Comparison of ENCODE assay signal across 8 cellular contexts in the genomic region with DNA sequence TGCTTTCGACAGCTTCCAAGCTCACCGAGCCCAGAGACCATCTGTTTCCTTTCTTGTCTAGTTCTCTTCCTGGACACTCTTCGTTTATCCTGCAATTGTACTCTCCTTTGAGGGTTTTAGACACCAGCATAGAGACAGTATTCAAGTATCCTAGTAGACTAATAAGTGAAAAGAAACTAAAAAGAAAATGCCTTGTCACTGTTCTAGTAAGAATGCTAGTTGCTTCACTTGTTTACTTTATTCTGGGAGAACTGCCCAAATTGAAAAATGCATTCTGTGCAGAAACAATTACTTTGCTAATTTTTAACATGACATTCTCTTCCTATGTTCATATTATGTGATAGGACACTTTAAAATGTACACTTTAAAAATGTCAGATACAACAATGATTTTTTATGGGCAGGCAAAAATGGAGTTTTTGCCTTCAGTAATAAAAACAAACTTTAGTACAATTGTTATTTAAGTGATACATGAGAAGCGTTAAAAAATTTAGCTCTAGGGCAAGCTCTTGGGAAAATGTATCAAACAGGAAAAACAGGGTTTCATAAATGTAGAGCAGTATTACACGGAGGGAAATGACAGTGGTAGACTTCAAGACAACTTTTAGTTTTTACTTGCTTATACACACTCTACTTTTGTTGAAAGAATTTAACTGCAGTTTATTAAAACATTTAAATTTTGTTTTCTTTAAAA. TPM values are rescaled to one million over a fixed set of nuclear protein-coding genes. Genes with fewer than 3 reads are reported as not detected.
DNase-seq lines count a peak whose midpoint lies in the region; ATAC-seq and TF ChIP-seq lines count a peak whose summit lies in the region.

No MANE protein-coding gene starts in this region.

- H3K27me3 Mint-ChIP-seq in HFFc6 (ENCODE audit: insufficient read depth), result peaks cover 3% of the 10 kb centered on the region; the same call in 1 of the 2 replicates
- H3K27me3 Mint-ChIP-seq in WTC11 (ENCODE audit: low read depth), result no peaks in the 10 kb centered on the region
- H3K27me3 Mint-ChIP-seq in osteocyte (ENCODE audit: unreplicated experiment), result no peaks in the 10 kb centered on the region

- H3K4me3 Mint-ChIP-seq in HFFc6 (peak overlapping the region; percentile 95), WTC11 (peak overlapping the region; percentile 88), osteocyte (ENCODE audit: unreplicated experiment) (peak overlapping the region; percentile 88)

- H3K36me3 Mint-ChIP-seq in HFFc6 (ENCODE audit: low read depth), result peaks cover 32% of the 10 kb centered on the region
- no peaks in the 10 kb centered on the region for H3K36me3 Mint-ChIP-seq in WTC11
- peaks cover 11% of the 10 kb centered on the region for H3K36me3 Mint-ChIP-seq in osteocyte (ENCODE audit: unreplicated experiment)

- H3K9me3 Mint-ChIP-seq in HFFc6, result no peaks in the 10 kb centered on the region
- H3K9me3 Mint-ChIP-seq in WTC11, result no peaks in the 10 kb centered on the region
- no peaks in the 10 kb centered on the region for H3K9me3 Mint-ChIP-seq in osteocyte (ENCODE audit: unreplicated experiment)

- peak; percentile 31 for DNase-seq in DMS153 treated with DMSO at 0.1 percent for 48 hours (lab: John Stamatoyannopoulos, UW; ENCODE audit: unreplicated experiment)
- peak; percentile 25 for DNase-seq in HFFc6
- DNase-seq in WTC11 (ENCODE audit: low spot score), result no peak
- peak; percentile 34 for DNase-seq in foreskin melanocyte
- DNase-seq in osteocyte (ENCODE audit: extremely low spot score, unreplicated experiment), result no peak
- no peak for DNase-seq in GM20000 (ENCODE audit: low spot score)
- DNase-seq in C1 segment of cervical spinal cord (lab: John Stamatoyannopoulos, UW), result no peak

- ATAC-seq in WTC11 (no peak), GM18870 (IDR thresholded peaks at IDR 0.05; ENCODE audit: unreplicated experiment) (no peak)

- CTCF ChIA-PET in WTC11 (lab: Charles Lee), result interaction anchor here (0.5 to 2.3 kb wide), 10 partner anchors 8 to 355 kb away, joined by 3 to 21 read pairs (median 6); no protein-coding TSS in a partner anchor

- no peak for TF ChIP-seq CTCF in HFFc6 (IDR thresholded peaks at IDR 0.05)
- no peak for TF ChIP-seq CTCF in WTC11 (IDR thresholded peaks at IDR 0.05)
- TF ChIP-seq CTCF in osteocyte (IDR thresholded peaks at IDR 0.05), result no peak
- TF ChIP-seq CTCF in GM20000 (IDR thresholded peaks at IDR 0.05; ENCODE audit: extremely low read depth, missing control alignments), result no peak

- peak overlapping the region; percentile 97 for H3K27ac Mint-ChIP-seq in HFFc6
- H3K27ac Mint-ChIP-seq in WTC11, result peak overlapping the region; percentile 82
- peak overlapping the region; percentile 100 for H3K27ac Mint-ChIP-seq in osteocyte (ENCODE audit: unreplicated experiment)

- POLR2A ChIA-PET in WTC11 (lab: Charles Lee), result no interaction called here

- H3K4me1 Mint-ChIP-seq in HFFc6 (ENCODE audit: low read depth) (peaks cover 72% of the 10 kb centered on the region), WTC11 (peaks cover 13% of the 10 kb centered on the region), osteocyte (ENCODE audit: unreplicated experiment) (peaks cover 73% of the 10 kb centered on the region)

TF ChIP-seq in WTC11, 78 proteins besides CTCF, POLR2A, EP300 and RAD21:
- TF ChIP-seq ZNF396 (CRISPR knock-in tag; IDR thresholded peaks at IDR 0.05; ENCODE audit: borderline replicate concordance), result no peak
- TF ChIP-seq, protein P1, sequence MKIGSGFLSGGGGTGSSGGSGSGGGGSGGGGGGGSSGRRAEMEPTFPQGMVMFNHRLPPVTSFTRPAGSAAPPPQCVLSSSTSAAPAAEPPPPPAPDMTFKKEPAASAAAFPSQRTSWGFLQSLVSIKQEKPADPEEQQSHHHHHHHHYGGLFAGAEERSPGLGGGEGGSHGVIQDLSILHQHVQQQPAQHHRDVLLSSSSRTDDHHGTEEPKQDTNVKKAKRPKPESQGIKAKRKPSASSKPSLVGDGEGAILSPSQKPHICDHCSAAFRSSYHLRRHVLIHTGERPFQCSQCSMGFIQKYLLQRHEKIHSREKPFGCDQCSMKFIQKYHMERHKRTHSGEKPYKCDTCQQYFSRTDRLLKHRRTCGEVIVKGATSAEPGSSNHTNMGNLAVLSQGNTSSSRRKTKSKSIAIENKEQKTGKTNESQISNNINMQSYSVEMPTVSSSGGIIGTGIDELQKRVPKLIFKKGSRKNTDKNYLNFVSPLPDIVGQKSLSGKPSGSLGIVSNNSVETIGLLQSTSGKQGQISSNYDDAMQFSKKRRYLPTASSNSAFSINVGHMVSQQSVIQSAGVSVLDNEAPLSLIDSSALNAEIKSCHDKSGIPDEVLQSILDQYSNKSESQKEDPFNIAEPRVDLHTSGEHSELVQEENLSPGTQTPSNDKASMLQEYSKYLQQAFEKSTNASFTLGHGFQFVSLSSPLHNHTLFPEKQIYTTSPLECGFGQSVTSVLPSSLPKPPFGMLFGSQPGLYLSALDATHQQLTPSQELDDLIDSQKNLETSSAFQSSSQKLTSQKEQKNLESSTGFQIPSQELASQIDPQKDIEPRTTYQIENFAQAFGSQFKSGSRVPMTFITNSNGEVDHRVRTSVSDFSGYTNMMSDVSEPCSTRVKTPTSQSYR (CRISPR knock-in tag; IDR thresholded peaks at IDR 0.05), result no peak
- TF ChIP-seq, protein P2, sequence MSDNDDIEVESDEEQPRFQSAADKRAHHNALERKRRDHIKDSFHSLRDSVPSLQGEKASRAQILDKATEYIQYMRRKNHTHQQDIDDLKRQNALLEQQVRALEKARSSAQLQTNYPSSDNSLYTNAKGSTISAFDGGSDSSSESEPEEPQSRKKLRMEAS (CRISPR knock-in tag; IDR thresholded peaks at IDR 0.05), result no peak

RNA-seq across cellular contexts. Expression of a gene that starts 1.3 kb away (rescaled TPM):
- 10 to 100 TPM; 35.1 to 54.1 (median 42.6) TPM for total RNA-seq in HFFc6 (2021; fragmentation: NEBNext Ultra II Directional; extraction: Animal tissue kit (Norgen Biotek cat#: 25700))
- total RNA-seq in WTC11 (2021) (14.3 to 15.5 TPM (median 14.6 TPM) in 3 replicates), osteocyte (50.2 and 59.3 TPM in 2 replicates)

Comparison
In these comparisons a context has a peak if more than half of its experiments do, and no peak if none do; other contexts are left out.
1. DNase-seq: peak in DMS153 treated with DMSO at 0.1 percent for 48 hours (single experiment), HFFc6 (single experiment) and foreskin melanocyte (single experiment); none in WTC11 (single experiment), osteocyte (single experiment), GM20000 (single experiment) and C1 segment of cervical spinal cord (0 of 14).
2. Peak in every context shown above with its lines, with median percentiles within 50 percentile points of each other: H3K27ac Mint-ChIP-seq and H3K4me3 Mint-ChIP-seq.